ENCODE assay signal across 8 cellular contexts in genomic region chr12:88141774-88142609, GRCh38. TPM values are rescaled to one million over a fixed set of nuclear protein-coding genes. Genes with fewer than 3 reads are reported as not detected.
DNase-seq lines count a peak whose midpoint lies in the region; ATAC-seq and TF ChIP-seq lines count a peak whose summit lies in the region.

A gene with protein sequence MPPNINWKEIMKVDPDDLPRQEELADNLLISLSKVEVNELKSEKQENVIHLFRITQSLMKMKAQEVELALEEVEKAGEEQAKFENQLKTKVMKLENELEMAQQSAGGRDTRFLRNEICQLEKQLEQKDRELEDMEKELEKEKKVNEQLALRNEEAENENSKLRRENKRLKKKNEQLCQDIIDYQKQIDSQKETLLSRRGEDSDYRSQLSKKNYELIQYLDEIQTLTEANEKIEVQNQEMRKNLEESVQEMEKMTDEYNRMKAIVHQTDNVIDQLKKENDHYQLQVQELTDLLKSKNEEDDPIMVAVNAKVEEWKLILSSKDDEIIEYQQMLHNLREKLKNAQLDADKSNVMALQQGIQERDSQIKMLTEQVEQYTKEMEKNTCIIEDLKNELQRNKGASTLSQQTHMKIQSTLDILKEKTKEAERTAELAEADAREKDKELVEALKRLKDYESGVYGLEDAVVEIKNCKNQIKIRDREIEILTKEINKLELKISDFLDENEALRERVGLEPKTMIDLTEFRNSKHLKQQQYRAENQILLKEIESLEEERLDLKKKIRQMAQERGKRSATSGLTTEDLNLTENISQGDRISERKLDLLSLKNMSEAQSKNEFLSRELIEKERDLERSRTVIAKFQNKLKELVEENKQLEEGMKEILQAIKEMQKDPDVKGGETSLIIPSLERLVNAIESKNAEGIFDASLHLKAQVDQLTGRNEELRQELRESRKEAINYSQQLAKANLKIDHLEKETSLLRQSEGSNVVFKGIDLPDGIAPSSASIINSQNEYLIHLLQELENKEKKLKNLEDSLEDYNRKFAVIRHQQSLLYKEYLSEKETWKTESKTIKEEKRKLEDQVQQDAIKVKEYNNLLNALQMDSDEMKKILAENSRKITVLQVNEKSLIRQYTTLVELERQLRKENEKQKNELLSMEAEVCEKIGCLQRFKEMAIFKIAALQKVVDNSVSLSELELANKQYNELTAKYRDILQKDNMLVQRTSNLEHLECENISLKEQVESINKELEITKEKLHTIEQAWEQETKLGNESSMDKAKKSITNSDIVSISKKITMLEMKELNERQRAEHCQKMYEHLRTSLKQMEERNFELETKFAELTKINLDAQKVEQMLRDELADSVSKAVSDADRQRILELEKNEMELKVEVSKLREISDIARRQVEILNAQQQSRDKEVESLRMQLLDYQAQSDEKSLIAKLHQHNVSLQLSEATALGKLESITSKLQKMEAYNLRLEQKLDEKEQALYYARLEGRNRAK (N-terminal part only) (minus strand): TSS chr12:88142088. CDS start chr12:88141307, 781 bp downstream.
TSS of gene TMTC3 (plus strand) at chr12:88142307. CDS start at chr12:88148316, 6,009 bp downstream.

- H3K27me3 ChIP-seq in CD4-positive, alpha-beta memory T cell (ENCODE audit: insufficient read depth, low read length), result no peaks in the 10 kb centered on the region
- H3K27me3 ChIP-seq in duodenal mucosa (ENCODE audit: control insufficient read depth in 1 of 2, insufficient read depth in 2 of 2, low read length in 2 of 2) (no peaks in the 10 kb centered on the region), right lobe of liver (no peaks in the 10 kb centered on the region)

- peak within 1 kb of the TSS; percentile 83 to 85 for H3K9ac ChIP-seq in duodenal mucosa (ENCODE audit: low read depth in 1 of 2, low read length in 2 of 2)

- peak within 1 kb of the TSS; percentile 94 to 98 (median 96) for H3K4me3 Mint-ChIP-seq in CD4-positive, alpha-beta memory T cell
- H3K4me3 Mint-ChIP-seq in activated CD4-positive, alpha-beta memory T cell treated with anti-CD3 and anti-CD28 coated beads, Interleukin-2, amount 10 ng/mL, durations not matched to agents 7 days and 5 days, result peak within 1 kb of the TSS; percentile 86

- peaks cover 9 to 22% of the 10 kb centered on the region in 2 donors for H3K36me3 Mint-ChIP-seq in CD4-positive, alpha-beta memory T cell
- H3K36me3 Mint-ChIP-seq in activated CD4-positive, alpha-beta memory T cell treated with anti-CD3 and anti-CD28 coated beads, Interleukin-2, amount 10 ng/mL, durations not matched to agents 7 days and 5 days (ENCODE audit: low read depth), result peaks cover 17% of the 10 kb centered on the region

- H3K9me3 Mint-ChIP-seq in CD4-positive, alpha-beta memory T cell, result no peaks in the 10 kb centered on the region
- no peaks in the 10 kb centered on the region for H3K9me3 Mint-ChIP-seq in activated CD4-positive, alpha-beta memory T cell treated with anti-CD3 and anti-CD28 coated beads, Interleukin-2, amount 10 ng/mL, durations not matched to agents 7 days and 5 days

- H3K4me3 ChIP-seq in CD4-positive, alpha-beta memory T cell (ENCODE audit: low read length in 2 of 2), result peak within 1 kb of the TSS; percentile 87 to 88
- H3K4me3 ChIP-seq in duodenal mucosa (ENCODE audit: low read depth in 1 of 2, low read length in 2 of 2), result peak within 1 kb of the TSS; percentile 92 to 97
- peak within 1 kb of the TSS; percentile 68 to 88 (median 85) for H3K4me3 ChIP-seq in right lobe of liver

- ATAC-seq in GM19455 (IDR thresholded peaks at IDR 0.05; ENCODE audit: unreplicated experiment) (peak; percentile 97), right lobe of liver (peak; percentile 95 to 98 (median 96))

- CTCF ChIA-PET in CD4-positive, alpha-beta memory T cell (lab: Charles Lee; ENCODE audit: partially characterized antibody), result interaction anchor here (0.7 to 0.8 kb wide), 2 partner anchors 30 to 1382 kb away, joined by 3 to 4 read pairs; partner anchors contain the start of gene GALNT4
- CTCF ChIA-PET in activated CD4-positive, alpha-beta memory T cell treated with anti-CD3 and anti-CD28 coated beads, Interleukin-2, amount 10 ng/mL, durations not matched to agents 7 days and 5 days (lab: Charles Lee), result interaction anchor here (1.0 to 1.6 kb wide), 4 partner anchors 13 to 107 kb away, joined by 3 to 5 read pairs (median 4); a partner anchor contains a TSS

- 0% methylated on average over 10 of the region's 49 CpGs for WGBS in right lobe of liver (ENCODE audit: insufficient coverage, low coverage, low lambda C conversion rate, missing lambda C conversion rate)

- peak within 1 kb of the TSS; percentile 90 to 99 (median 98) for H3K27ac Mint-ChIP-seq in CD4-positive, alpha-beta memory T cell
- peak within 1 kb of the TSS; percentile 86 for H3K27ac Mint-ChIP-seq in activated CD4-positive, alpha-beta memory T cell treated with anti-CD3 and anti-CD28 coated beads, Interleukin-2, amount 10 ng/mL, durations not matched to agents 7 days and 5 days

- TF ChIP-seq CTCF in right lobe of liver (IDR thresholded peaks at IDR 0.05), result no peak

- DNase-seq in CD4-positive, alpha-beta memory T cell, result peak; percentile 94 to 99 (median 95)
- peak; percentile 96 for DNase-seq in HK-2 (ENCODE audit: unreplicated experiment)
- peak; percentile 97 for DNase-seq in NCI-H82 treated with DMSO at 0.1 percent for 48 hours (lab: John Stamatoyannopoulos, UW; ENCODE audit: unreplicated experiment)
- DNase-seq in activated CD4-positive, alpha-beta memory T cell treated with anti-CD3 and anti-CD28 coated beads, Interleukin-2, amount 10 ng/mL, durations not matched to agents 7 days and 5 days, result peak; percentile 95
- peak; percentile 94 to 98 (median 98) for DNase-seq in right lobe of liver
- peak; percentile 94 for DNase-seq in stimulated activated CD4-positive, alpha-beta T cell treated with anti-CD3 and anti-CD28 coated beads, Interleukin-4, amount 100 ng/mL, for 24 hours

- peak within 1 kb of the TSS; percentile 76 for H3K27ac ChIP-seq in CD4-positive, alpha-beta memory T cell (ENCODE audit: low read depth, low read length)
- H3K27ac ChIP-seq in duodenal mucosa (ENCODE audit: low read depth, low read length) (peak within 1 kb of the TSS; percentile 60), right lobe of liver (peak within 1 kb of the TSS; percentile 69 to 72 (median 70))

- no peaks in the 10 kb centered on the region for H3K27me3 Mint-ChIP-seq in CD4-positive, alpha-beta memory T cell
- no peaks in the 10 kb centered on the region for H3K27me3 Mint-ChIP-seq in activated CD4-positive, alpha-beta memory T cell treated with anti-CD3 and anti-CD28 coated beads, Interleukin-2, amount 10 ng/mL, durations not matched to agents 7 days and 5 days

- H3K9me3 ChIP-seq in CD4-positive, alpha-beta memory T cell (ENCODE audit: control insufficient read depth in 1 of 2, low read length in 2 of 2), result no peaks in the 10 kb centered on the region
- H3K9me3 ChIP-seq in duodenal mucosa (ENCODE audit: control insufficient read depth in 1 of 2, low read length in 2 of 2) (no peaks in the 10 kb centered on the region), right lobe of liver (no peaks in the 10 kb centered on the region)

- H3K4me1 ChIP-seq in CD4-positive, alpha-beta memory T cell (ENCODE audit: insufficient read depth, low read length), result peaks cover 29% of the 10 kb centered on the region
- H3K4me1 ChIP-seq in duodenal mucosa (ENCODE audit: control insufficient read depth in 1 of 2, insufficient read depth in 2 of 2, low read length in 2 of 2), result peaks cover 27 to 34% of the 10 kb centered on the region in 2 donors
- H3K4me1 ChIP-seq in right lobe of liver, result peaks cover 0 to 15% (median 2%) of the 10 kb centered on the region in 4 donors

- intact Hi-C loops in CD4-positive, alpha-beta memory T cell (cut with micrococcal nuclease), result loop anchor here (1.0 to 5.0 kb wide), 5 partner anchors 13 to 1383 kb away; partner anchors contain the start of gene DUSP6
- intact Hi-C loops in right lobe of liver (cut with DNase I), result no loop called here

- peaks cover 27 to 52% (median 41%) of the 10 kb centered on the region in 4 donors for H3K4me1 Mint-ChIP-seq in CD4-positive, alpha-beta memory T cell
- peaks cover 39% of the 10 kb centered on the region for H3K4me1 Mint-ChIP-seq in activated CD4-positive, alpha-beta memory T cell treated with anti-CD3 and anti-CD28 coated beads, Interleukin-2, amount 10 ng/mL, durations not matched to agents 7 days and 5 days

- no peaks in the 10 kb centered on the region for H3K36me3 ChIP-seq in CD4-positive, alpha-beta memory T cell (ENCODE audit: insufficient read depth, low read length)
- no peaks in the 10 kb centered on the region for H3K36me3 ChIP-seq in duodenal mucosa (ENCODE audit: control insufficient read depth in 1 of 2, insufficient read depth in 2 of 2, low read length in 2 of 2)
- H3K36me3 ChIP-seq in right lobe of liver, result no peaks in the 10 kb centered on the region

- POLR2A ChIA-PET in CD4-positive, alpha-beta memory T cell (lab: Charles Lee; ENCODE audit: partially characterized antibody), result interaction anchor here (0.7 to 1.7 kb wide), 4 partner anchors 106 to 1722 kb away, joined by 3 to 10 read pairs (median 3); partner anchors contain the start of gene GALNT4
- POLR2A ChIA-PET in activated CD4-positive, alpha-beta memory T cell treated with anti-CD3 and anti-CD28 coated beads, Interleukin-2, amount 10 ng/mL, durations not matched to agents 7 days and 5 days (lab: Charles Lee), result interaction anchor here (0.8 to 1.9 kb wide), 7 partner anchors 11 to 157 kb away, joined by 3 to 7 read pairs (median 4); a partner anchor contains a TSS

- peak; percentile 49 for TF ChIP-seq POLR2A in right lobe of liver (IDR thresholded peaks at IDR 0.05)

RNA-seq across cellular contexts. Expression of the first gene that starts in this region (rescaled TPM):
- 10 to 100 TPM; 22.4 to 23.0 TPM for total RNA-seq in CD4-positive, alpha-beta memory T cell
- 10 to 100 TPM in 1 of 2 donors, 1 to 10 TPM in 1; 2.2 to 10.4 TPM for polyA plus RNA-seq in CD4-positive, alpha-beta memory T cell
- total RNA-seq in activated CD4-positive, alpha-beta memory T cell treated with anti-CD3 and anti-CD28 coated beads, Interleukin-2, amount 10 ng/mL, durations not matched to agents 7 days and 5 days, result 10 to 100 TPM; 11.5 to 12.0 TPM
- total RNA-seq in right lobe of liver, result 1 to 10 TPM; 2.4 to 4.2 (median 3.5) TPM

RNA-seq across cellular contexts. Expression of gene TMTC3, which starts in this region (rescaled TPM):
- 10 to 100 TPM; 11.5 to 15.2 TPM for total RNA-seq in CD4-positive, alpha-beta memory T cell
- 1 to 10 TPM; 1.9 to 2.2 TPM for polyA plus RNA-seq in CD4-positive, alpha-beta memory T cell
- total RNA-seq in activated CD4-positive, alpha-beta memory T cell treated with anti-CD3 and anti-CD28 coated beads, Interleukin-2, amount 10 ng/mL, durations not matched to agents 7 days and 5 days, result 1 to 10 TPM; 5.9 to 6.7 TPM
- total RNA-seq in right lobe of liver, result 10 to 100 TPM in 4 of 6 experiments, 1 to 10 TPM in 2; 9.5 to 15.7 (median 12.8) TPM

Comparison
In these comparisons a context has a peak if more than half of its experiments do, and no peak if none do; other contexts are left out.
1. Peak in every context shown above with its lines: DNase-seq, ATAC-seq, H3K4me3 ChIP-seq and H3K27ac ChIP-seq.